ENCODE assay signal across 1 cellular context in genomic region chr17:82497483-82498405, GRCh38.
A peak's percentile ranks its signal among the peaks of the same experiment; 100 is the strongest.
TF ChIP-seq lines count a peak whose summit lies in the region.

No MANE protein-coding gene starts in this region.

TF ChIP-seq in H1, 55 proteins besides CTCF, POLR2A, EP300 and RAD21:
- TF ChIP-seq NRF1 (IDR thresholded peaks at IDR 0.05; ENCODE audit: low read depth, low read length) (no peak), SIN3A (conservative IDR thresholded peaks at IDR 0.05 in 1 of 2, IDR thresholded peaks at IDR 0.05 in 1 of 2; ENCODE audit: low read depth in 1 of 2, low read length in 2 of 2) (peak in 1 of 2 experiments; percentile 42; a peak in 2 of 4 replicates), CBX8 (IDR thresholded peaks at IDR 0.05; ENCODE audit: borderline replicate concordance, low read depth, low read length) (no peak), SAP30 (IDR thresholded peaks at IDR 0.05; ENCODE audit: insufficient read depth, insufficient replicate concordance, low read length) (peak; percentile 52), KDM4A (IDR thresholded peaks at IDR 0.05; ENCODE audit: low read depth, low read length, severe bottlenecking) (peak; percentile 75), ASH2L (IDR thresholded peaks at IDR 0.05; ENCODE audit: low read length) (no peak), GABPA (IDR thresholded peaks at IDR 0.05; ENCODE audit: borderline replicate concordance, insufficient read depth, low read length) (no peak), SIRT6 (IDR thresholded peaks at IDR 0.05; ENCODE audit: low read length) (no peak), CHD2 (IDR thresholded peaks at IDR 0.05; ENCODE audit: low read length) (no peak), BRCA1 (IDR thresholded peaks at IDR 0.05; ENCODE audit: low read depth, low read length) (no peak), GTF2F1 (IDR thresholded peaks at IDR 0.05; ENCODE audit: borderline replicate concordance, low read depth, low read length) (no peak), MAFK (IDR thresholded peaks at IDR 0.05; ENCODE audit: low read depth, low read length) (no peak), CHD1 (IDR thresholded peaks at IDR 0.05; ENCODE audit: low read depth, low read length) (no peak), TAF1 (IDR thresholded peaks at IDR 0.05; ENCODE audit: low read depth, low read length) (no peak), BACH1 (IDR thresholded peaks at IDR 0.05; ENCODE audit: low read length) (no peak), KDM5A (IDR thresholded peaks at IDR 0.05; ENCODE audit: low read length) (no peak), JUND (IDR thresholded peaks at IDR 0.05; ENCODE audit: low read length) (no peak)
